In the genomic region with DNA sequence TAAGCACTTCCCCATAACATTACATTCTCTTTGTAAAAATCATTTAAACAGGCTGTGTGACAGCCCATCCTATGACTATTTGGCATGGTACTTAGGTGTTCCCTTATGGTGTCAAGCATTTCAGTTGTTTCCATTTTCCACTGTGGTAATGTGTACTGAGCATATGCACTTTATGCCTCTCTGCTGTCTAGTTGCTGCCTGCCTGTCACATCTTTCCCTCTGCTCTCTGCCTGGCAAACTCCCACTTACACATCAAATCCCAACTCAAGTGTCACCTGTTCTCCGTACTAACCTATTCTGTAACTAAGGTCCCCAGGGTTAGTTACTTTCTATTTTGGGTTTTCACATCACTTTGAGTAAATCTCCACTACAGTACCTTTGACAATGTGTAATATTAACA, we compare ENCODE assay signal across 1 cellular context.
TF ChIP-seq lines count a peak whose summit lies in the region.

No MANE protein-coding gene starts in this region.

TF ChIP-seq in H1, 55 proteins besides CTCF, POLR2A, EP300 and RAD21 (continued from another document):
- TF ChIP-seq, protein P1, sequence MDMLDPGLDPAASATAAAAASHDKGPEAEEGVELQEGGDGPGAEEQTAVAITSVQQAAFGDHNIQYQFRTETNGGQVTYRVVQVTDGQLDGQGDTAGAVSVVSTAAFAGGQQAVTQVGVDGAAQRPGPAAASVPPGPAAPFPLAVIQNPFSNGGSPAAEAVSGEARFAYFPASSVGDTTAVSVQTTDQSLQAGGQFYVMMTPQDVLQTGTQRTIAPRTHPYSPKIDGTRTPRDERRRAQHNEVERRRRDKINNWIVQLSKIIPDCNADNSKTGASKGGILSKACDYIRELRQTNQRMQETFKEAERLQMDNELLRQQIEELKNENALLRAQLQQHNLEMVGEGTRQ (IDR thresholded peaks at IDR 0.05; ENCODE audit: low read length) = no peak
- TF ChIP-seq RFX5 (IDR thresholded peaks at IDR 0.05; ENCODE audit: borderline replicate concordance, low read depth, low read length) = no peak
- TF ChIP-seq SIRT6 (IDR thresholded peaks at IDR 0.05; ENCODE audit: low read length) = no peak
TF ChIP-seq in H1: peak in this region for 0.
